ENCODE assay signal across 10 cellular contexts in genomic region chr19:41377977-41378707, GRCh38. TPM values are rescaled to one million over a fixed set of nuclear protein-coding genes. Genes with fewer than 3 reads are reported as not detected.
DNase-seq lines count a peak whose midpoint lies in the region; ATAC-seq and TF ChIP-seq lines count a peak whose summit lies in the region.
"Had no signal": no experiment of that assay in that cellular context is flagged by ENCODE, and none has a peak within 500 bp of the region (broad histone marks: within the 10 kb centered on the region; RNA-seq: fewer than 3 reads in every experiment).

No MANE protein-coding gene starts in this region.

- TF ChIP-seq CTCF in natural killer cell (IDR thresholded peaks at IDR 0.05): no peak
- TF ChIP-seq CTCF in fibroblast of lung (conservative IDR thresholded peaks at IDR 0.05 in 1 of 2, IDR thresholded peaks at IDR 0.05 in 1 of 2; ENCODE audit: low read depth in 1 of 2, low read length in 2 of 2): peak; percentile 5 to 13
- no peak for TF ChIP-seq CTCF in vagina (IDR thresholded peaks at IDR 0.05)

- H2AFZ ChIP-seq in fibroblast of lung (ENCODE audit: low read length): no peak overlapping the region

- no peaks in the 10 kb centered on the region for H3K27me3 Mint-ChIP-seq in natural killer cell (ENCODE audit: low read depth in 2 of 2)
- H3K27me3 Mint-ChIP-seq in natural killer cell treated with Interleukin-12 subunit alpha and Interleukin-12 subunit beta and Interleukin-15 and Interleukin-18, amount 100 ng/mL, for 72 hours: no peaks in the 10 kb centered on the region

- H3K4me2 ChIP-seq in fibroblast of lung (ENCODE audit: extremely low read depth, insufficient read depth, low read length): no peak overlapping the region

- H3K9me3 Mint-ChIP-seq in natural killer cell: no peaks in the 10 kb centered on the region
- H3K9me3 Mint-ChIP-seq in natural killer cell treated with Interleukin-12 subunit alpha and Interleukin-12 subunit beta and Interleukin-15 and Interleukin-18, amount 100 ng/mL, for 72 hours: no peaks in the 10 kb centered on the region

- no peak overlapping the region for H3K4me3 Mint-ChIP-seq in natural killer cell
- no peak overlapping the region for H3K4me3 Mint-ChIP-seq in natural killer cell treated with Interleukin-12 subunit alpha and Interleukin-12 subunit beta and Interleukin-15 and Interleukin-18, amount 100 ng/mL, for 72 hours

- peaks cover 2% of the 10 kb centered on the region for H3K4me1 ChIP-seq in HUES48 (ENCODE audit: control insufficient read depth, insufficient read depth, low read length)
- peaks cover 13% of the 10 kb centered on the region for H3K4me1 ChIP-seq in fibroblast of lung (ENCODE audit: control insufficient read depth, extremely low read depth, insufficient read depth, low read length)
- H3K4me1 ChIP-seq in vagina: peaks cover 47% of the 10 kb centered on the region

- H3K27me3 ChIP-seq in HUES48 (ENCODE audit: control insufficient read depth, insufficient read depth, low read length): peaks cover 10% of the 10 kb centered on the region; the same call in 1 of the 2 replicates
- no peaks in the 10 kb centered on the region for H3K27me3 ChIP-seq in fibroblast of lung (ENCODE audit: control insufficient read depth, insufficient read depth, low read length)
- no peaks in the 10 kb centered on the region for H3K27me3 ChIP-seq in vagina
- H3K27me3 ChIP-seq: right atrium auricular region had no signal

- DNase-seq in natural killer cell (no peak), fibroblast of lung (ENCODE audit: low read depth in 2 of 2) (no peak), vagina (ENCODE audit: extremely low spot score in 2 of 2) (no peak)
- DNase-seq in natural killer cell treated with Interleukin-12 subunit alpha and Interleukin-12 subunit beta and Interleukin-15 and Interleukin-18, amount 100 ng/mL, for 72 hours (ENCODE audit: low spot score): no peak
- DNase-seq in activated CD4-positive, alpha-beta T cell treated with anti-CD3 and anti-CD28 coated beads for 1 hour: no peak
- DNase-seq: DMS153 had no signal

- H4K20me1 ChIP-seq in fibroblast of lung (ENCODE audit: control insufficient read depth, extremely low read depth, insufficient read depth, low read length): no peaks in the 10 kb centered on the region

- no peak for TF ChIP-seq POLR2A in vagina (IDR thresholded peaks at IDR 0.05)

- H3K4me3 ChIP-seq in HUES48 (ENCODE audit: low read depth, low read length) (no peak overlapping the region), fibroblast of lung (replicated peaks in 1 of 4; ENCODE audit: control extremely low read depth in 1 of 4, insufficient read depth in 1 of 4, low read depth in 3 of 4, low read length in 4 of 4) (no peak overlapping the region), vagina (no peak overlapping the region)
- H3K4me3 ChIP-seq: right atrium auricular region had no signal

- H3K79me2 ChIP-seq in fibroblast of lung (ENCODE audit: control insufficient read depth, insufficient read depth, low read length): no peaks in the 10 kb centered on the region

- peak overlapping the region in 1 of 2 donors; percentile 72 for H3K27ac Mint-ChIP-seq in natural killer cell
- no peak overlapping the region for H3K27ac Mint-ChIP-seq in natural killer cell treated with Interleukin-12 subunit alpha and Interleukin-12 subunit beta and Interleukin-15 and Interleukin-18, amount 100 ng/mL, for 72 hours

- no peaks in the 10 kb centered on the region for H3K9me3 ChIP-seq in HUES48 (ENCODE audit: control insufficient read depth, insufficient read depth, low read length)
- no peaks in the 10 kb centered on the region for H3K9me3 ChIP-seq in fibroblast of lung (ENCODE audit: control insufficient read depth, insufficient read depth, low read depth, low read length)
- H3K9me3 ChIP-seq in vagina: no peaks in the 10 kb centered on the region
- H3K9me3 ChIP-seq: right atrium auricular region had no signal

- H3K4me1 Mint-ChIP-seq in natural killer cell: peaks cover 9 to 24% of the 10 kb centered on the region in 2 donors
- H3K4me1 Mint-ChIP-seq in natural killer cell treated with Interleukin-12 subunit alpha and Interleukin-12 subunit beta and Interleukin-15 and Interleukin-18, amount 100 ng/mL, for 72 hours (ENCODE audit: low read depth in 2 of 2): peaks cover 12 to 13% of the 10 kb centered on the region in 2 donors

- no peak overlapping the region for H3K9ac ChIP-seq in HUES48 (ENCODE audit: low read depth, low read length)
- H3K9ac ChIP-seq in fibroblast of lung (ENCODE audit: insufficient read depth, low read length): no peak overlapping the region

- ATAC-seq in natural killer cell (peak; percentile 21 to 57 (median 48)), GM19324 (IDR thresholded peaks at IDR 0.05; ENCODE audit: low FRiP score, unreplicated experiment) (no peak), GM21381 (IDR thresholded peaks at IDR 0.05; ENCODE audit: unreplicated experiment) (no peak)
- ATAC-seq in natural killer cell treated with Interleukin-12 subunit alpha and Interleukin-12 subunit beta and Interleukin-15 and Interleukin-18, amount 100 ng/mL, for 72 hours: no peak

- H3K27ac ChIP-seq in HUES48 (ENCODE audit: low read depth, low read length) (peak overlapping the region; percentile 12), fibroblast of lung (ENCODE audit: insufficient read depth, low read length) (no peak overlapping the region), vagina (peak overlapping the region; percentile 5)
- H3K27ac ChIP-seq: right atrium auricular region had no signal

- intact Hi-C loops in natural killer cell (cut with micrococcal nuclease): no loop called here
- intact Hi-C loops in vagina (cut with DNase I): no loop called here

- H3K36me3 Mint-ChIP-seq in natural killer cell: no peaks in the 10 kb centered on the region
- H3K36me3 Mint-ChIP-seq in natural killer cell treated with Interleukin-12 subunit alpha and Interleukin-12 subunit beta and Interleukin-15 and Interleukin-18, amount 100 ng/mL, for 72 hours: no peaks in the 10 kb centered on the region

- H3K36me3 ChIP-seq in HUES48 (ENCODE audit: control insufficient read depth, insufficient read depth, low read length): no peaks in the 10 kb centered on the region
- no peaks in the 10 kb centered on the region for H3K36me3 ChIP-seq in fibroblast of lung (ENCODE audit: control insufficient read depth, insufficient read depth, low read length)
- no peaks in the 10 kb centered on the region for H3K36me3 ChIP-seq in vagina
- H3K36me3 ChIP-seq: right atrium auricular region had no signal

RNA-seq across cellular contexts. Expression of gene TMEM91, which starts 1.8 kb away (rescaled TPM):
- total RNA-seq in natural killer cell (10 to 100 TPM; 13.6 to 22.8 (median 20.8) TPM), fibroblast of lung (9.7 and 10.8 TPM in 2 replicates), vagina (34.4 TPM)
- total RNA-seq in natural killer cell treated with Interleukin-12 subunit alpha and Interleukin-12 subunit beta and Interleukin-15 and Interleukin-18, amount 100 ng/mL, for 72 hours: 1 to 10 TPM; 4.7 to 6.7 TPM
- 1.4 and 3.7 TPM in 2 replicates for polyA plus RNA-seq in fibroblast of lung
- polyA plus RNA-seq in fibroblast of lung (2012): 3.3 and 6.1 TPM in 2 replicates
- polyA minus RNA-seq in fibroblast of lung (ENCODE audit: low replicate concordance): 6.4 and 11.5 TPM in 2 replicates

RNA-seq across cellular contexts. Expression of gene B9D2, which starts 14.2 kb away (rescaled TPM):
- total RNA-seq in natural killer cell: 10 to 100 TPM; 18.1 to 22.2 (median 18.7) TPM
- total RNA-seq in natural killer cell treated with Interleukin-12 subunit alpha and Interleukin-12 subunit beta and Interleukin-15 and Interleukin-18, amount 100 ng/mL, for 72 hours: 1 to 10 TPM; 4.9 to 9.3 TPM
- 4.1 and 5.3 TPM in 2 replicates for total RNA-seq in fibroblast of lung
- 2.3 and 3.3 TPM in 2 replicates for polyA plus RNA-seq in fibroblast of lung
- polyA plus RNA-seq in fibroblast of lung (2012): 6.4 and 7.6 TPM in 2 replicates
- polyA minus RNA-seq in fibroblast of lung (ENCODE audit: low replicate concordance): 0.82 and 9.1 TPM in 2 replicates
- not detected for total RNA-seq in vagina

RNA-seq across cellular contexts. Expression of gene EXOSC5, which starts 19.0 kb away (rescaled TPM):
- total RNA-seq in natural killer cell (10 to 100 TPM in 1 of 3 donors, 1 to 10 TPM in 2; 9.0 to 11.6 (median 9.5) TPM), fibroblast of lung (10.7 and 14.1 TPM in 2 replicates), vagina (15.2 TPM)
- 10 to 100 TPM; 31.5 to 56.6 TPM for total RNA-seq in natural killer cell treated with Interleukin-12 subunit alpha and Interleukin-12 subunit beta and Interleukin-15 and Interleukin-18, amount 100 ng/mL, for 72 hours
- polyA plus RNA-seq in fibroblast of lung: 5.0 and 10.0 TPM in 2 replicates
- polyA plus RNA-seq in fibroblast of lung (2012): 8.0 and 16.1 TPM in 2 replicates
- 4.2 and 6.1 TPM in 2 replicates for polyA minus RNA-seq in fibroblast of lung (ENCODE audit: low replicate concordance)

RNA-seq across cellular contexts. Expression of gene BCKDHA, which starts 19.5 kb away (rescaled TPM):
- total RNA-seq in natural killer cell (10 to 100 TPM; 26.5 to 29.0 (median 28.3) TPM), fibroblast of lung (30.0 and 30.7 TPM in 2 replicates), vagina (68.5 TPM)
- total RNA-seq in natural killer cell treated with Interleukin-12 subunit alpha and Interleukin-12 subunit beta and Interleukin-15 and Interleukin-18, amount 100 ng/mL, for 72 hours: 10 to 100 TPM; 10.9 to 13.7 TPM
- polyA plus RNA-seq in fibroblast of lung: 11.2 and 15.1 TPM in 2 replicates
- polyA plus RNA-seq in fibroblast of lung (2012): 20.0 and 22.3 TPM in 2 replicates
- 7.1 and 19.5 TPM in 2 replicates for polyA minus RNA-seq in fibroblast of lung (ENCODE audit: low replicate concordance)

RNA-seq across cellular contexts. Expression of gene TGFB1, which starts 24.4 kb away (rescaled TPM):
- total RNA-seq in natural killer cell (100 to 1,000 TPM; 682 to 761 (median 729) TPM), fibroblast of lung (6.7 and 14.4 TPM in 2 replicates), vagina (53.3 TPM)
- 100 to 1,000 TPM; 108 to 131 TPM for total RNA-seq in natural killer cell treated with Interleukin-12 subunit alpha and Interleukin-12 subunit beta and Interleukin-15 and Interleukin-18, amount 100 ng/mL, for 72 hours
- polyA plus RNA-seq in fibroblast of lung: 4.2 and 6.6 TPM in 2 replicates
- polyA plus RNA-seq in fibroblast of lung (2012): 40.5 and 59.2 TPM in 2 replicates
- 43.0 and 58.8 TPM in 2 replicates for polyA minus RNA-seq in fibroblast of lung (ENCODE audit: low replicate concordance)

Comparison
In these comparisons a context has a peak if more than half of its experiments do, and no peak if none do; other contexts are left out.
1. ATAC-seq: peak in natural killer cell (3 of 3); none in natural killer cell treated with Interleukin-12 subunit alpha and Interleukin-12 subunit beta and Interleukin-15 and Interleukin-18, amount 100 ng/mL, for 72 hours (0 of 2), GM19324 (single experiment) and GM21381 (single experiment).
2. CTCF ChIP-seq: peak in fibroblast of lung (2 of 2); none in natural killer cell (single experiment) and vagina (0 of 3).